28 cellular contexts compared by ENCODE assay signal in genomic region chr2:43029186-43029585, GRCh38.
A peak's percentile ranks its signal among the peaks of the same experiment; 100 is the strongest.
DNase-seq lines count a peak whose midpoint lies in the region; ATAC-seq and TF ChIP-seq lines count a peak whose summit lies in the region.
"Had no signal": no experiment of that assay in that cellular context is flagged by ENCODE, and none has a peak within 500 bp of the region (broad histone marks: within the 10 kb centered on the region; RNA-seq: fewer than 3 reads in every experiment).

No MANE protein-coding gene starts in this region.

- H3K27me3 ChIP-seq in CD4-positive, alpha-beta T cell (ENCODE audit: control insufficient read depth, insufficient read depth, low read length) = no peaks in the 10 kb centered on the region
- no peaks in the 10 kb centered on the region for H3K27me3 ChIP-seq in trophoblast cell (ENCODE audit: insufficient read depth, low read length)
- H3K27me3 ChIP-seq in GM23338 (ENCODE audit: insufficient read depth) = no peaks in the 10 kb centered on the region
- H3K27me3 ChIP-seq: Peyer's patch, SJSA1 had no signal

- H3K4me3 Mint-ChIP-seq in CD4-positive, alpha-beta T cell = no peak overlapping the region
- H3K4me3 Mint-ChIP-seq in mesothelial cell of epicardium (no peak overlapping the region), GM23338 (no peak overlapping the region)
- H3K4me3 Mint-ChIP-seq: CD8-positive, alpha-beta memory T cell; H9; HFFc6 had no signal

- H3K4me1 ChIP-seq in trophoblast cell (ENCODE audit: control insufficient read depth in 1 of 2, insufficient read depth in 2 of 2, low read length in 2 of 2) (peaks cover 7 to 15% of the 10 kb centered on the region in 2 experiments), GM23338 (ENCODE audit: insufficient read depth) (no peaks in the 10 kb centered on the region)

- H3K4me2 ChIP-seq in trophoblast cell (ENCODE audit: low read length) (no peak overlapping the region), GM23338 (no peak overlapping the region)

- no peaks in the 10 kb centered on the region for H3F3A ChIP-seq in GM23338 (replicated peaks; ENCODE audit: low read depth)

- H3K36me3 ChIP-seq in trophoblast cell (ENCODE audit: control insufficient read depth in 1 of 2, insufficient read depth in 2 of 2, low read length in 2 of 2) (peaks cover 0 to under 1% of the 10 kb centered on the region in 2 experiments), GM23338 (ENCODE audit: insufficient read depth) (no peaks in the 10 kb centered on the region)
- H3K36me3 ChIP-seq: Peyer's patch, SJSA1 had no signal

- H3K9me3 ChIP-seq in CD4-positive, alpha-beta T cell (ENCODE audit: control insufficient read depth, low read length) = no peaks in the 10 kb centered on the region
- no peaks in the 10 kb centered on the region for H3K9me3 ChIP-seq in trophoblast cell (ENCODE audit: insufficient read depth, low read depth, low read length)
- H3K9me3 ChIP-seq: Peyer's patch, SJSA1 had no signal

- H2BK5ac ChIP-seq in trophoblast cell (ENCODE audit: low read depth, low read length, poor library complexity) = no peak overlapping the region

- no peaks in the 10 kb centered on the region for H3K27me3 Mint-ChIP-seq in CD4-positive, alpha-beta T cell
- H3K27me3 Mint-ChIP-seq in mesothelial cell of epicardium (ENCODE audit: low read depth) = no peaks in the 10 kb centered on the region
- no peaks in the 10 kb centered on the region for H3K27me3 Mint-ChIP-seq in GM23338 (ENCODE audit: insufficient read depth, low read depth, poor library complexity)

- no peak overlapping the region for H2BK12ac ChIP-seq in trophoblast cell (ENCODE audit: low read length)

- H3K36me3 Mint-ChIP-seq in CD4-positive, alpha-beta T cell (ENCODE audit: low read depth) = no peaks in the 10 kb centered on the region
- no peaks in the 10 kb centered on the region for H3K36me3 Mint-ChIP-seq in mesothelial cell of epicardium
- H3K36me3 Mint-ChIP-seq in GM23338 (ENCODE audit: low read depth) = no peaks in the 10 kb centered on the region; the same call in 2 of the 3 replicates
- H3K36me3 Mint-ChIP-seq: CD8-positive, alpha-beta memory T cell had no signal

- no peak for DNase-seq in CD4-positive, alpha-beta T cell
- DNase-seq in RWPE1 (ENCODE audit: low spot score) (no peak), mesothelial cell of epicardium (ENCODE audit: low spot score in 2 of 2, unreplicated experiment in 2 of 2) (no peak), trophoblast cell (no peak), NCI-H2196 treated with DMSO at 0.1 percent for 48 hours (lab: John Stamatoyannopoulos, UW; ENCODE audit: unreplicated experiment) (no peak), DMS153 (lab: John Stamatoyannopoulos, UW) (no peak), GM23338 (ENCODE audit: low spot score) (no peak)
- no peak for DNase-seq in stimulated activated CD4-positive, alpha-beta T cell treated with anti-CD3 and anti-CD28 coated beads, Interleukin-15, amount 100 ng/mL, for 24 hours
- DNase-seq: AML-193; C1 segment of cervical spinal cord; Calu3; CD8-positive, alpha-beta memory T cell; DMS53; EL; GF-D8; H9; HFFc6; MM.1S; NCI-H1048; NCI-H1436; NCI-H1930; NCI-H2227 treated with DMSO at 0.1 percent for 48 hours; NCI-H524; NCI-H82 had no signal

- POLR2A ChIA-PET in CD4-positive, alpha-beta T cell (lab: Charles Lee) = no interaction called here
- POLR2A ChIA-PET in RWPE1 (lab: Yijun Ruan, JAX; ENCODE audit: low non-redundant PET) = no interaction called here

- H3K4ac ChIP-seq in trophoblast cell (ENCODE audit: low read depth, low read length) = no peak overlapping the region

- H2AFZ ChIP-seq in trophoblast cell (ENCODE audit: insufficient read depth, low read length, poor library complexity) (no peak overlapping the region), GM23338 (no peak overlapping the region)

- ATAC-seq in CD4-positive, alpha-beta T cell (ENCODE audit: poor library complexity) = no peak
- ATAC-seq in GM23338 = no peak
- ATAC-seq: K562, Right ventricle myocardium inferior had no signal

- no peak overlapping the region for H3K9ac ChIP-seq in trophoblast cell (ENCODE audit: low read length)

- WGBS in trophoblast cell (ENCODE audit: extremely low coverage, insufficient coverage, insufficient read length) = no CpG with 5 or more reads among the region's 3 CpGs

- no peaks in the 10 kb centered on the region for H3K9me3 Mint-ChIP-seq in CD4-positive, alpha-beta T cell
- H3K9me3 Mint-ChIP-seq in mesothelial cell of epicardium (no peaks in the 10 kb centered on the region), GM23338 (no peaks in the 10 kb centered on the region; the same call in 1 of the 3 replicates)
- H3K9me3 Mint-ChIP-seq: CD8-positive, alpha-beta memory T cell; HFFc6 had no signal

- CTCF ChIA-PET in CD4-positive, alpha-beta T cell (lab: Charles Lee) = no interaction called here
- CTCF ChIA-PET in RWPE1 (lab: Yijun Ruan, JAX) = no interaction called here

- intact Hi-C loops in CD4-positive, alpha-beta T cell (cut with DNase I, micrococcal nuclease) = loop anchor here in 1 of 2 experiments (5.0 kb wide), 2 partner anchors 98 to 458 kb away; no protein-coding TSS in a partner anchor

- H3K4me3 ChIP-seq in trophoblast cell (ENCODE audit: low read depth, low read length) (no peak overlapping the region), GM23338 (no peak overlapping the region)
- H3K4me3 ChIP-seq: K562, Peyer's patch, SJSA1 had no signal

- no peak for TF ChIP-seq CTCF in CD4-positive, alpha-beta T cell (IDR thresholded peaks at IDR 0.05)
- TF ChIP-seq CTCF in RWPE1 (conservative IDR thresholded peaks at IDR 0.05; ENCODE audit: low read depth) (no peak), mesothelial cell of epicardium (IDR thresholded peaks at IDR 0.05; ENCODE audit: unreplicated experiment) (no peak), GM23338 (conservative IDR thresholded peaks at IDR 0.05; ENCODE audit: low read depth in 2 of 2) (no peak)

- no peaks in the 10 kb centered on the region for H3K9me2 ChIP-seq in GM23338 (ENCODE audit: insufficient read depth)

- no peak overlapping the region for H3K27ac ChIP-seq in CD4-positive, alpha-beta T cell (ENCODE audit: low read depth, low read length)
- H3K27ac ChIP-seq in RWPE1 = peak overlapping the region; percentile 21; the same call in 1 of the 2 replicates
- H3K27ac ChIP-seq in trophoblast cell (ENCODE audit: low read depth, low read length) = no peak overlapping the region
- no peak overlapping the region for H3K27ac ChIP-seq in GM23338 (ENCODE audit: low read depth)
- H3K27ac ChIP-seq: Peyer's patch, SJSA1 had no signal

- H3K27ac Mint-ChIP-seq in CD4-positive, alpha-beta T cell = peak overlapping the region; percentile 2
- peak overlapping the region; percentile 26 for H3K27ac Mint-ChIP-seq in mesothelial cell of epicardium
- H3K27ac Mint-ChIP-seq in GM23338 = no peak overlapping the region
- H3K27ac Mint-ChIP-seq: CD8-positive, alpha-beta memory T cell; H9; HFFc6 had no signal

- peaks cover 52% of the 10 kb centered on the region for H3K4me1 Mint-ChIP-seq in CD4-positive, alpha-beta T cell (ENCODE audit: low read depth)
- H3K4me1 Mint-ChIP-seq in mesothelial cell of epicardium = peaks cover 73% of the 10 kb centered on the region
- H3K4me1 Mint-ChIP-seq in GM23338 = peaks cover 13% of the 10 kb centered on the region

- peaks cover 24% of the 10 kb centered on the region for H3K79me1 ChIP-seq in trophoblast cell (ENCODE audit: low read length)

- no peak overlapping the region for H2BK120ac ChIP-seq in trophoblast cell (ENCODE audit: insufficient read depth, low read length, poor library complexity)

- H4K20me1 ChIP-seq in GM23338 (replicated peaks; ENCODE audit: insufficient read depth) = no peaks in the 10 kb centered on the region

- H3K79me2 ChIP-seq in trophoblast cell (ENCODE audit: control insufficient read depth, insufficient read depth, low read length, poor library complexity) (no peaks in the 10 kb centered on the region), GM23338 (replicated peaks; ENCODE audit: insufficient read depth) (no peaks in the 10 kb centered on the region)

- H3K18ac ChIP-seq in trophoblast cell (ENCODE audit: low read length) = no peak overlapping the region

- H4K12ac ChIP-seq in trophoblast cell (ENCODE audit: low read depth, low read length) = no peak overlapping the region

- H2AK5ac ChIP-seq in trophoblast cell (ENCODE audit: low read length) = peak overlapping the region; percentile 24

- H4K8ac ChIP-seq in trophoblast cell (ENCODE audit: low read depth, low read length) = no peak overlapping the region

- H3K23ac ChIP-seq in trophoblast cell (ENCODE audit: low read length) = no peak overlapping the region

- H4K91ac ChIP-seq in trophoblast cell (ENCODE audit: low read depth, low read length) = no peak overlapping the region

- H3K14ac ChIP-seq in trophoblast cell (ENCODE audit: low read length) = no peak overlapping the region

TF ChIP-seq in GM23338, 12 proteins besides CTCF, POLR2A, EP300 and RAD21 (continues in another document):
- TF ChIP-seq POLR2AphosphoS5 (IDR thresholded peaks at IDR 0.05; ENCODE audit: low read depth) (no peak), ZNF331 (CRISPR knock-in tag; IDR thresholded peaks at IDR 0.05; ENCODE audit: low read depth) (no peak), ETS1 (IDR thresholded peaks at IDR 0.05) (no peak)
